8 cellular contexts compared by ENCODE assay signal in genomic region chr14:51860164-51860835, GRCh38. TPM values are rescaled to one million over a fixed set of nuclear protein-coding genes. Genes with fewer than 3 reads are reported as not detected.
DNase-seq lines count a peak whose midpoint lies in the region; ATAC-seq and TF ChIP-seq lines count a peak whose summit lies in the region.

GNG2 (plus strand) TSS chr14:51860612; CDS start chr14:51950679, 90,067 bp downstream.

- peak within 1 kb of the TSS; percentile 92 for H3K4me2 ChIP-seq in skeletal muscle satellite cell (ENCODE audit: low read length)

- peak; percentile 28 for DNase-seq in NCI-H2029 (lab: John Stamatoyannopoulos, UW)
- peak; percentile 62 for DNase-seq in UCSD-AML1 (lab: John Stamatoyannopoulos, UW; ENCODE audit: unreplicated experiment)
- peak; percentile 50 to 77 (median 70) for DNase-seq in body of pancreas
- DNase-seq in NCI-H446 treated with DMSO at 0.1 percent for 48 hours (lab: John Stamatoyannopoulos, UW) = no peak

- H3K9ac ChIP-seq in iPS-18a (ENCODE audit: low read length) (peak within 1 kb of the TSS; percentile 77), skeletal muscle satellite cell (ENCODE audit: low read depth, low read length) (peak within 1 kb of the TSS; percentile 84)

- H3K9me3 ChIP-seq in body of pancreas (no peaks in the 10 kb centered on the region), iPS-18a (ENCODE audit: control insufficient read depth, low read depth, low read length) (no peaks in the 10 kb centered on the region), skeletal muscle satellite cell (replicated peaks; ENCODE audit: low read length) (no peaks in the 10 kb centered on the region)

- 4 to 8% methylated on average over 17 to 22 of the region's 22 CpGs for WGBS in body of pancreas, 2 donors

- H3K4me3 ChIP-seq in body of pancreas (no peak within 1 kb of the TSS), iPS-18a (ENCODE audit: low read length) (peak within 1 kb of the TSS; percentile 95), skeletal muscle satellite cell (ENCODE audit: low read length) (peak within 1 kb of the TSS; percentile 72)

- TF ChIP-seq CTCF in body of pancreas (IDR thresholded peaks at IDR 0.05) = no peak

- ATAC-seq in GM18502 (IDR thresholded peaks at IDR 0.05; ENCODE audit: poor library complexity, unreplicated experiment) (peak; percentile 95), HG02885 (IDR thresholded peaks at IDR 0.05; ENCODE audit: poor library complexity, unreplicated experiment) (peak; percentile 92), body of pancreas (peak; percentile 89)

- H3K27me3 ChIP-seq in body of pancreas (no peaks in the 10 kb centered on the region), iPS-18a (ENCODE audit: control insufficient read depth, insufficient read depth, low read length) (peaks cover 33% of the 10 kb centered on the region), skeletal muscle satellite cell (ENCODE audit: control insufficient read depth, insufficient read depth, low read length) (no peaks in the 10 kb centered on the region)

- H3K36me3 ChIP-seq in body of pancreas (replicated peaks in 1 of 2; ENCODE audit: insufficient read depth in 1 of 2, low read depth in 2 of 2) (no peaks in the 10 kb centered on the region), iPS-18a (ENCODE audit: control insufficient read depth, low read depth, low read length) (no peaks in the 10 kb centered on the region), skeletal muscle satellite cell (ENCODE audit: insufficient read depth, low read length) (no peaks in the 10 kb centered on the region)

- TF ChIP-seq POLR2A in body of pancreas (IDR thresholded peaks at IDR 0.05) = peak in 2 of 3 donors; percentile 45 to 61

- H3K4me1 ChIP-seq in body of pancreas (peaks cover 13% of the 10 kb centered on the region), iPS-18a (ENCODE audit: control insufficient read depth, low read depth, low read length) (peaks cover 38% of the 10 kb centered on the region), skeletal muscle satellite cell (ENCODE audit: control insufficient read depth, insufficient read depth, low read length) (peaks cover 37% of the 10 kb centered on the region)

- H3K27ac ChIP-seq in body of pancreas = peak within 1 kb of the TSS in 2 of 4 donors; percentile 2 to 39
- H3K27ac ChIP-seq in iPS-18a (ENCODE audit: low read length) = no peak within 1 kb of the TSS

- intact Hi-C loops in body of pancreas (cut with DNase I) = no loop called here

RNA-seq across cellular contexts. Expression of gene GNG2, which starts in this region (rescaled TPM):
- 1 to 10 TPM; 6.2 to 6.6 TPM for total RNA-seq in body of pancreas
- 16.8 and 17.0 TPM in 2 replicates for total RNA-seq in skeletal muscle satellite cell (2012; rRNA removed)

Comparison
In these comparisons a context has a peak if more than half of its experiments do, and no peak if none do; other contexts are left out.
1. H3K4me3 ChIP-seq: peak in iPS-18a (single experiment) and skeletal muscle satellite cell (single experiment); none in body of pancreas (0 of 2).
2. Peak in every context shown above with its lines, with median percentiles within 50 percentile points of each other: ATAC-seq.